In the genomic region with DNA sequence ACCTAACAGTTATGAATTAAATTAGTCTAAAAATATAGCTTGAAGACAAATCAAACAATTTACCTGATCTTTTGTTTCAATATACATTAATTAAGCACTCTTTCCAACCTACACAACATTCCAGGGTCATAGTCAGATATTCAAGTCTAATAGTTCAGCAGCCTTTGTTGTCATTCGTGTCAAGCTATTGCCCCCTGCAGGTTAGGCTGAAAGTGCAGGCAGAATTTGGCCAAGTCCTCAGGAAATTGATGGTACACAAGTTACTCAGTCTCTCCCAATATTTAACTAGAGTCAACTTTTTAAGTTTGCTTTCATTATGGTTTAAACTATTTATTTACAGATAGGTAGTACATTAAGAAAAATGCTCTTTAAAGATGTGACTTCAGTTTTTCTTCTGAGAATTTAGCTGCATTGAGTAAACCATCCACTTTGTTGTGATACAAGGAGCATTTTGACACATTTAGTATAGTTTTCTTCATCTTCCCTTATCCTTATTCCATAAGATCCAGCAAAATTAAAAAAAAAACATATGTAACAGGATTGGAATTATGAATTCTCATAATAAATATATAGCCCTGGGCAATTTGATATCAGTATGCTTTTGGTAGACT, we compare ENCODE assay signal across 8 cellular contexts.
DNase-seq lines count a peak whose midpoint lies in the region; ATAC-seq and TF ChIP-seq lines count a peak whose summit lies in the region.

No MANE protein-coding gene starts in this region.

- no peaks in the 10 kb centered on the region for H3K4me1 ChIP-seq in KMS-11 (ENCODE audit: low read depth, poor library complexity, severe bottlenecking)
- H3K4me1 ChIP-seq in Peyer's patch = peaks cover 0 to 15% (median 3%) of the 10 kb centered on the region in 4 donors
- H3K4me1 ChIP-seq in parathyroid adenoma = no peaks in the 10 kb centered on the region

- H3K27me3 ChIP-seq in KMS-11 (ENCODE audit: insufficient read depth, low read depth) = no peaks in the 10 kb centered on the region
- peaks cover 0 to 19% of the 10 kb centered on the region in 2 donors for H3K27me3 ChIP-seq in Peyer's patch
- no peaks in the 10 kb centered on the region for H3K27me3 ChIP-seq in parathyroid adenoma (ENCODE audit: control insufficient read depth, insufficient read depth, low read length)

- H3K79me2 ChIP-seq in KMS-11 (ENCODE audit: insufficient read depth, low read depth) (no peaks in the 10 kb centered on the region), parathyroid adenoma (no peaks in the 10 kb centered on the region)

- H3K9me3 ChIP-seq in Peyer's patch (no peaks in the 10 kb centered on the region), parathyroid adenoma (ENCODE audit: control insufficient read depth, low read length) (no peaks in the 10 kb centered on the region)

- no peak overlapping the region for H3K4me3 ChIP-seq in KMS-11 (IDR thresholded peaks at IDR 0.05; ENCODE audit: insufficient read depth, low read depth, low read length)
- no peak overlapping the region for H3K4me3 ChIP-seq in Peyer's patch
- H3K4me3 ChIP-seq in parathyroid adenoma (ENCODE audit: low read depth, low read length) = no peak overlapping the region

- DNase-seq in Caki2 (ENCODE audit: low read depth) (peak; percentile 31), Peyer's patch (peak; percentile 50 to 84 (median 59)), foreskin melanocyte (peak; percentile 62), GM19238 (ENCODE audit: insufficient read length, low spot score) (no peak)
- peak; percentile 51 for DNase-seq in activated T-helper 9 cell treated with anti-CD3 and anti-CD28 coated beads, Interleukin-2, amount 50 U/mL, for 16 hours (ENCODE audit: low read depth)

- H2AFZ ChIP-seq in KMS-11 (ENCODE audit: low read depth) (no peak overlapping the region), parathyroid adenoma (no peak overlapping the region)

- peak; percentile 44 for ATAC-seq in GM19467 (IDR thresholded peaks at IDR 0.05; ENCODE audit: unreplicated experiment)

- no peak for TF ChIP-seq POLR2A in Peyer's patch (IDR thresholded peaks at IDR 0.05)

- H3K36me3 ChIP-seq in KMS-11 (ENCODE audit: insufficient read depth) (no peaks in the 10 kb centered on the region), Peyer's patch (no peaks in the 10 kb centered on the region), parathyroid adenoma (ENCODE audit: control insufficient read depth, insufficient read depth, low read length) (no peaks in the 10 kb centered on the region)

- H3K4me2 ChIP-seq in KMS-11 = no peak overlapping the region
- H3K4me2 ChIP-seq in parathyroid adenoma (ENCODE audit: low read length) = no peak overlapping the region

- in situ Hi-C loops in Caki2 (cut with HindIII; ENCODE audit: low pct_unique_long_range_greater_than_20kb, low sequenced_read_pairs) = no loop called here

- H3K9ac ChIP-seq in KMS-11 (no peak overlapping the region), parathyroid adenoma (no peak overlapping the region)

- H4K20me1 ChIP-seq in KMS-11 (ENCODE audit: insufficient read depth) = no peaks in the 10 kb centered on the region

- peak; percentile 98 for TF ChIP-seq CTCF in KMS-11 (conservative IDR thresholded peaks at IDR 0.05; ENCODE audit: low read depth, low read length)
- peak in 5 of 6 experiments; percentile 69 to 88 (median 85) for TF ChIP-seq CTCF in Peyer's patch (IDR thresholded peaks at IDR 0.05)
- peak; percentile 61 for TF ChIP-seq CTCF in parathyroid adenoma (IDR thresholded peaks at IDR 0.05)

- H3K27ac ChIP-seq in KMS-11 (no peak overlapping the region), Peyer's patch (no peak overlapping the region), parathyroid adenoma (no peak overlapping the region)
